ENCODE assay signal across 36 cellular contexts in genomic region chr20:22914291-22914690, GRCh38.
"Had no signal": no experiment of that assay in that cellular context is flagged by ENCODE, and none has a peak within 500 bp of the region (broad histone marks: within the 10 kb centered on the region; RNA-seq: fewer than 3 reads in every experiment).

No MANE protein-coding gene starts in this region.

- H3K27me3 ChIP-seq: body of pancreas, breast epithelium had no signal

- H3K9me3 Mint-ChIP-seq: T-helper 1 cell treated with Interleukin-12 subunit alpha and Interleukin-12 subunit beta and Interleukin-4 antibody, amounts not matched to agents 30 μg/mL and 1 μg/mL, for 36 hours; T-helper 2 cell treated with Interferon-gamma antibody and Interleukin-4, amounts not matched to agents 5 μg/mL and 100 μg/mL, for 36 hours had no signal

- H3K9me3 ChIP-seq: adrenal gland, body of pancreas, breast epithelium had no signal

- ATAC-seq: activated CD4-positive, alpha-beta T cell treated with anti-CD3 and anti-CD28 coated beads for 36 hours; activated CD4-positive, CD25-positive, alpha-beta regulatory T cell treated with anti-CD3 and anti-CD28 coated beads, Interleukin-2, amount 50 U/mL, for 24 hours; activated CD8-positive, alpha-beta memory T cell treated with anti-CD3 and anti-CD28 coated beads, Interleukin-2, amount 10 ng/mL, durations not matched to agents 7 days and 5 days; activated CD8-positive, alpha-beta T cell treated with anti-CD3 and anti-CD28 coated beads, Interleukin-2, amount 10 ng/mL, durations not matched to agents 7 days and 5 days; activated naive CD4-positive, alpha-beta T cell treated with anti-CD3 and anti-CD28 coated beads, Interleukin-2, amount 50 U/mL, for 72 hours; body of pancreas; WTC11 had no signal

- H3K27ac ChIP-seq: adrenal gland, body of pancreas, brain microvascular endothelial cell, breast epithelium, WERI-Rb-1 had no signal

- H3K4me3 ChIP-seq: adrenal gland, body of pancreas, breast epithelium had no signal

- H3K4me1 ChIP-seq: adrenal gland, body of pancreas, breast epithelium had no signal

- H3K27ac Mint-ChIP-seq: activated CD4-positive, alpha-beta memory T cell treated with anti-CD3 and anti-CD28 coated beads, Interleukin-2, amount 10 ng/mL, durations not matched to agents 7 days and 5 days; activated CD4-positive, alpha-beta T cell treated with anti-CD3 and anti-CD28 coated beads for 36 hours; activated CD4-positive, alpha-beta T cell treated with anti-CD3 and anti-CD28 coated beads, Interleukin-2, amount 10 ng/mL, durations not matched to agents 7 days and 5 days; activated CD8-positive, alpha-beta memory T cell treated with anti-CD3 and anti-CD28 coated beads, Interleukin-2, amount 10 ng/mL, durations not matched to agents 7 days and 5 days; activated CD8-positive, alpha-beta T cell treated with anti-CD3 and anti-CD28 coated beads, Interleukin-2, amount 10 ng/mL, durations not matched to agents 7 days and 5 days; activated naive CD4-positive, alpha-beta T cell treated with anti-CD3 and anti-CD28 coated beads, Interleukin-2, amount 50 U/mL, for 72 hours; activated naive CD8-positive, alpha-beta T cell treated with anti-CD3 and anti-CD28 coated beads for 36 hours; activated T-cell treated with anti-CD3 and anti-CD28 coated beads, Interleukin-2, amount 50 U/mL, for 24 hours; activated T-helper 2 cell treated with anti-CD3 and anti-CD28 coated beads, Interferon-gamma antibody, Interleukin-2, Interleukin-4, amounts not matched to agents 10 μg/mL and 5 μg/mL and 100 μg/mL, durations not matched to agents 14 hours and 24 hours and 36 hours; T-helper 1 cell treated with Interleukin-12 subunit alpha and Interleukin-12 subunit beta and Interleukin-4 antibody, amounts not matched to agents 30 μg/mL and 1 μg/mL, for 36 hours; T-helper 2 cell treated with Interferon-gamma antibody and Interleukin-4, amounts not matched to agents 5 μg/mL and 100 μg/mL, for 36 hours; WTC11 had no signal

- H3K36me3 Mint-ChIP-seq: activated CD8-positive, alpha-beta memory T cell treated with anti-CD3 and anti-CD28 coated beads, Interleukin-2, amount 10 ng/mL, durations not matched to agents 7 days and 5 days; activated naive CD8-positive, alpha-beta T cell treated with anti-CD3 and anti-CD28 coated beads for 36 hours had no signal

- H3K36me3 ChIP-seq: adrenal gland, brain microvascular endothelial cell, breast epithelium, WERI-Rb-1 had no signal

- H3K27me3 Mint-ChIP-seq: activated CD4-positive, alpha-beta memory T cell treated with anti-CD3 and anti-CD28 coated beads, Interleukin-2, amount 10 ng/mL, durations not matched to agents 7 days and 5 days; activated CD4-positive, alpha-beta T cell treated with anti-CD3 and anti-CD28 coated beads, Interleukin-2, amount 10 ng/mL, durations not matched to agents 7 days and 5 days; activated CD8-positive, alpha-beta memory T cell treated with anti-CD3 and anti-CD28 coated beads, Interleukin-2, amount 10 ng/mL, durations not matched to agents 7 days and 5 days had no signal

- H3K4me3 Mint-ChIP-seq: activated CD4-positive, alpha-beta memory T cell treated with anti-CD3 and anti-CD28 coated beads, Interleukin-2, amount 10 ng/mL, durations not matched to agents 7 days and 5 days; activated CD4-positive, alpha-beta T cell treated with anti-CD3 and anti-CD28 coated beads for 36 hours; activated CD4-positive, alpha-beta T cell treated with anti-CD3 and anti-CD28 coated beads, Interleukin-2, amount 10 ng/mL, durations not matched to agents 7 days and 5 days; activated CD8-positive, alpha-beta memory T cell treated with anti-CD3 and anti-CD28 coated beads, Interleukin-2, amount 10 ng/mL, durations not matched to agents 7 days and 5 days; activated CD8-positive, alpha-beta T cell treated with anti-CD3 and anti-CD28 coated beads, Interleukin-2, amount 10 ng/mL, durations not matched to agents 7 days and 5 days; activated naive CD8-positive, alpha-beta T cell treated with anti-CD3 and anti-CD28 coated beads for 36 hours; activated T-cell treated with anti-CD3 and anti-CD28 coated beads, Interleukin-2, amount 50 U/mL, for 24 hours; T-helper 1 cell treated with Interleukin-12 subunit alpha and Interleukin-12 subunit beta and Interleukin-4 antibody, amounts not matched to agents 30 μg/mL and 1 μg/mL, for 36 hours; T-helper 2 cell treated with Interferon-gamma antibody and Interleukin-4, amounts not matched to agents 5 μg/mL and 100 μg/mL, for 36 hours; WTC11 had no signal

- H3K4me1 Mint-ChIP-seq: activated CD4-positive, alpha-beta memory T cell treated with anti-CD3 and anti-CD28 coated beads, Interleukin-2, amount 10 ng/mL, durations not matched to agents 7 days and 5 days; activated CD4-positive, alpha-beta T cell treated with anti-CD3 and anti-CD28 coated beads for 36 hours; activated CD8-positive, alpha-beta memory T cell treated with anti-CD3 and anti-CD28 coated beads, Interleukin-2, amount 10 ng/mL, durations not matched to agents 7 days and 5 days; activated naive CD8-positive, alpha-beta T cell treated with anti-CD3 and anti-CD28 coated beads for 36 hours had no signal

- DNase-seq: activated CD4-positive, alpha-beta memory T cell treated with anti-CD3 and anti-CD28 coated beads, Interleukin-2, amount 10 ng/mL, durations not matched to agents 7 days and 5 days; activated CD4-positive, alpha-beta T cell treated with anti-CD3 and anti-CD28 coated beads for 1 hour; activated CD4-positive, alpha-beta T cell treated with anti-CD3 and anti-CD28 coated beads for 36 hours; activated CD4-positive, alpha-beta T cell treated with anti-CD3 and anti-CD28 coated beads for 48 hours; activated CD4-positive, alpha-beta T cell treated with anti-CD3 and anti-CD28 coated beads, Interleukin-2, amount 10 ng/mL, durations not matched to agents 7 days and 5 days; activated CD4-positive, alpha-beta T cell treated with anti-CD3 and anti-CD28 coated beads, Interleukin-2, amount 50 U/mL, for 48 hours; activated CD4-positive, CD25-positive, alpha-beta regulatory T cell; activated CD8-positive, alpha-beta memory T cell treated with anti-CD3 and anti-CD28 coated beads for 24 hours; activated CD8-positive, alpha-beta memory T cell treated with anti-CD3 and anti-CD28 coated beads, Interleukin-2, amount 10 ng/mL, durations not matched to agents 7 days and 5 days; activated CD8-positive, alpha-beta memory T cell treated with anti-CD3 and anti-CD28 coated beads, Interleukin-2, amount 50 U/mL, for 48 hours; activated CD8-positive, alpha-beta T cell treated with anti-CD3 and anti-CD28 coated beads, Interleukin-2, amount 10 ng/mL, durations not matched to agents 7 days and 5 days; activated effector memory CD4-positive, alpha-beta T cell treated with Interleukin-2 at 50 U/mL for 16 hours; activated gamma-delta T cell; activated naive CD4-positive, alpha-beta T cell treated with anti-CD3 and anti-CD28 coated beads, Interleukin-2, amount 50 U/mL, for 16 hours; activated naive CD4-positive, alpha-beta T cell treated with Interleukin-2 at 50 U/mL for 16 hours; activated naive CD8-positive, alpha-beta T cell treated with anti-CD3 and anti-CD28 coated beads for 36 hours; activated T-cell treated with anti-CD3 and anti-CD28 coated beads, Interleukin-2, amount 50 U/mL, for 24 hours; activated T-cell treated with anti-CD3 and anti-CD28 coated beads, Interleukin-2, amount 50 U/mL, for 48 hours; adrenal gland; amniotic stem cell; aorta; body of pancreas; brain microvascular endothelial cell; central memory CD4-positive, alpha-beta T cell; SW 1271; T-helper 1 cell; T-helper 2 cell; T-helper 9 cell; WERI-Rb-1 had no signal
